Comparison of ENCODE assay signal across 13 cellular contexts in the genomic region with DNA sequence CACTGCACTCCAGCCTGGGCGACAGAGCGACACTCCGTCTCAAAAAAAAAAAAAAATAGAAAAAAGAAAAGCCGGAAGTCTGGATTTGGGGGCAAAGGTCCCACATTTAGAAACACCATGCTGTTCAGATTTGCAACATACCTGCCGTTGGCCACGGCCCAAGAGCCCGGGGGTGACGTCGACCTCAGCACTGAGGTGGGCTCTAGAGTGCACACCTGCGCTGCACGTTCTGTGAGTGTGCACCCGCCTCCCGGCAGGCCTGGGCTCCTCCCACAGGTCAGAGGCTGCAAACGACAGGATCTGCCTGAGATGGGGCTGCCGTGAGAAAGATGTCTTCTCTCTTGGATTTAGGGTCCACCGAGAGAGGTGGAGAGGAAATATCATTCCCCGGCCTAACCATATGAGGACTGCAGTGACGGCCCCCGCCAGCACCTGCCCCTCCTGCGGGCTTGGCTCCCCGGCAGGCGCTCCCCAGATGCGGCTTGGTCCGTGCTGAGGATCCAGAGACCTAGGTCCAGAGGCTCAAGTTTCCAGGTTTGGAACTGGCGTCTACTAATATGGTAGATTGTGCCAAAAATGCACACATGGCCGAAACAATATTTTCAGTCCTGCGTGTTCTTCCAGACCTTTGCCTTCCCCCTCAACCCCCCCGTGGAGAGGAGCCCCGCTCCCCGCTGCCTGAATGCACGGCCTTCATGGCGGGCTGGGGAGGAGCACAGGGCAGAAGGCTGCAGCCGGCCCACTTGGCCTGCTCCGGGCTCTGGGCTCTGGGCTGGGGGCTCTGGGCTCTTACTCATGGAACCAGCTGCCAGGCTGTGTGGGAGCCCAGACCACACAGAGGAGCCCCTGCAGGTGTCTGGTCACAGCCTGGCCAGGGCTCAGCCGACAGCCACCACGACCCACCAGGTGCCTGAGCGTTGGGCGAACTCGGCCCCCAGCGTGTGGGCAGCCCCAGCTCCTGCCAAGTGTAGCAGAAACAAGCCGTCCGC. TPM values are rescaled to one million over a fixed set of nuclear protein-coding genes. Genes with fewer than 3 reads are reported as not detected.
DNase-seq lines count a peak whose midpoint lies in the region; ATAC-seq and TF ChIP-seq lines count a peak whose summit lies in the region.
"Had no signal": no experiment of that assay in that cellular context is flagged by ENCODE, and none has a peak within 500 bp of the region (broad histone marks: within the 10 kb centered on the region; RNA-seq: fewer than 3 reads in every experiment).

No MANE protein-coding gene starts in this region.

- H4K20me1 ChIP-seq in GM23338 (replicated peaks; ENCODE audit: insufficient read depth), result no peaks in the 10 kb centered on the region

- TF ChIP-seq POLR2A in gastroesophageal sphincter (IDR thresholded peaks at IDR 0.05), result no peak

- no peak for TF ChIP-seq EP300 in gastroesophageal sphincter (IDR thresholded peaks at IDR 0.05)

- H3K9me2 ChIP-seq in GM23338 (ENCODE audit: insufficient read depth), result no peaks in the 10 kb centered on the region

- no peaks in the 10 kb centered on the region for H3F3A ChIP-seq in GM23338 (replicated peaks; ENCODE audit: low read depth)

- peaks cover 29% of the 10 kb centered on the region for H3K9me3 Mint-ChIP-seq in GM23338

- H3K36me3 ChIP-seq in GM23338 (ENCODE audit: insufficient read depth) (no peaks in the 10 kb centered on the region), gastroesophageal sphincter (no peaks in the 10 kb centered on the region)
- H3K36me3 ChIP-seq: left ventricle myocardium inferior, upper lobe of left lung had no signal

- H3K79me2 ChIP-seq in GM23338 (replicated peaks; ENCODE audit: insufficient read depth), result no peaks in the 10 kb centered on the region

- no peak overlapping the region for H3K27ac ChIP-seq in GM23338 (ENCODE audit: low read depth)
- H3K27ac ChIP-seq in gastroesophageal sphincter, result no peak overlapping the region
- H3K27ac ChIP-seq: KMS-11, left ventricle myocardium inferior, upper lobe of left lung had no signal

- H2AFZ ChIP-seq in GM23338, result no peak overlapping the region

- H3K4me3 Mint-ChIP-seq in GM23338 (peak overlapping the region; percentile 46; the same call in 1 of the 3 replicates), T-helper 17 cell (peak overlapping the region; percentile 86)

- H3K4me3 ChIP-seq in GM23338 (peak overlapping the region; percentile 35; the same call in 1 of the 2 replicates), gastroesophageal sphincter (no peak overlapping the region)
- H3K4me3 ChIP-seq: left ventricle myocardium inferior, upper lobe of left lung had no signal

- H3K4me1 Mint-ChIP-seq in GM23338 (peaks cover 34% of the 10 kb centered on the region), T-helper 17 cell (peaks cover 25% of the 10 kb centered on the region)

- H3K27me3 ChIP-seq in GM23338 (ENCODE audit: insufficient read depth) (peaks cover 60% of the 10 kb centered on the region), gastroesophageal sphincter (peaks cover 92% of the 10 kb centered on the region)

- ATAC-seq in GM23338 (peak; percentile 38), T-helper 17 cell (no peak), gastroesophageal sphincter (no peak)

- H3K27ac Mint-ChIP-seq in GM23338 (no peak overlapping the region), T-helper 17 cell (peak overlapping the region; percentile 81)

- H3K9me3 ChIP-seq in T-helper 17 cell (ENCODE audit: control insufficient read depth, low read length, poor library complexity, severe bottlenecking) (no peaks in the 10 kb centered on the region), gastroesophageal sphincter (no peaks in the 10 kb centered on the region)
- H3K9me3 ChIP-seq: left ventricle myocardium inferior, upper lobe of left lung had no signal

- H3K4me1 ChIP-seq in GM23338 (ENCODE audit: insufficient read depth) (0 out of 2 replicates have a peak, but pooled peaks cover 9% of the 10 kb centered on the region), gastroesophageal sphincter (peaks cover 0 to 39% (median 10%) of the 10 kb centered on the region in 3 donors)

- POLR2A ChIA-PET in GM10248 (lab: Yijun Ruan, JAX), result no interaction called here

- WGBS in gastroesophageal sphincter (ENCODE audit: low coverage in 1 of 2), 2 donors, result 57% methylated on average over 3 of the region's 42 CpGs; no CpG with 5 or more reads in 1 of the 2 donors

- DNase-seq in NCI-H1436 (lab: John Stamatoyannopoulos, UW), result peak; percentile 58
- DNase-seq in NCI-H1436 treated with DMSO at 0.1 percent for 48 hours (lab: John Stamatoyannopoulos, UW), result no peak
- DNase-seq in GM23338 (ENCODE audit: low spot score), result peak; percentile 46
- no peak for DNase-seq in T-helper 17 cell
- peak; percentile 75 for DNase-seq in myocyte (ENCODE audit: low read depth)
- DNase-seq in hippocampal formation (lab: John Stamatoyannopoulos, UW), result no peak
- DNase-seq in GM10248 (ENCODE audit: extremely low spot score), result no peak
- DNase-seq: aorta, left ventricle myocardium inferior, nucleus accumbens had no signal

- H3K27me3 Mint-ChIP-seq in GM23338 (ENCODE audit: insufficient read depth, low read depth, poor library complexity) (peaks cover 62% of the 10 kb centered on the region), T-helper 17 cell (no peaks in the 10 kb centered on the region)

- peaks cover 22% of the 10 kb centered on the region for H3K36me3 Mint-ChIP-seq in GM23338 (ENCODE audit: low read depth)
- H3K36me3 Mint-ChIP-seq in T-helper 17 cell (ENCODE audit: low read depth), result peaks cover 4% of the 10 kb centered on the region

- H3K4me2 ChIP-seq in GM23338, result peak overlapping the region; percentile 65
- H3K4me2 ChIP-seq: KMS-11 had no signal

- TF ChIP-seq CTCF in GM23338 (conservative IDR thresholded peaks at IDR 0.05; ENCODE audit: low read depth in 2 of 2) (no peak), GM10248 (IDR thresholded peaks at IDR 0.05; ENCODE audit: control extremely low read depth, extremely low read depth, low read depth, missing control alignments) (no peak), gastroesophageal sphincter (IDR thresholded peaks at IDR 0.05) (no peak)

- CTCF ChIA-PET in GM10248 (lab: Yijun Ruan, JAX), result interaction anchor here (1.0 to 2.1 kb wide), 2 partner anchors 17 to 19 kb away, joined by 4 to 8 read pairs; no protein-coding TSS in a partner anchor

TF ChIP-seq in GM23338, 12 proteins besides CTCF, POLR2A, EP300 and RAD21 (continues in another document):
- no peak for TF ChIP-seq JUNB (IDR thresholded peaks at IDR 0.05; ENCODE audit: unreplicated experiment)
- TF ChIP-seq NANOG (IDR thresholded peaks at IDR 0.05; ENCODE audit: borderline replicate concordance), result no peak
- TF ChIP-seq ZNF114 (CRISPR knock-in tag; IDR thresholded peaks at IDR 0.05), result no peak
- TF ChIP-seq STAT1 (IDR thresholded peaks at IDR 0.05; ENCODE audit: unreplicated experiment), result no peak
- no peak for TF ChIP-seq EZH2 (IDR thresholded peaks at IDR 0.05; ENCODE audit: low read depth, unreplicated experiment)
- no peak for TF ChIP-seq EZH2phosphoT487 (IDR thresholded peaks at IDR 0.05; ENCODE audit: unreplicated experiment)
- TF ChIP-seq POLR2AphosphoS5 (IDR thresholded peaks at IDR 0.05; ENCODE audit: low read depth), result no peak

RNA-seq across cellular contexts. Expression of gene FBRSL1, which starts 58.8 kb away (rescaled TPM):
- 65.9 and 89.8 TPM in 2 replicates for total RNA-seq in GM23338 (2014; rRNA removed; shearing (Covaris generic))
- 29.5 and 37.8 TPM in 2 replicates for polyA plus RNA-seq in GM23338 (2016; fragmentation: Nextera tagmentation; extraction: Ambion mirVana)
- 10 to 100 TPM; 79.3 to 86.3 TPM for total RNA-seq in T-helper 17 cell
- 13.1 and 20.6 TPM in 2 replicates for total RNA-seq in myocyte
- polyA plus RNA-seq in myocyte (2012), result 15.1 TPM
- 10 to 100 TPM in 2 of 4 donors, 1 to 10 TPM in 2; 8.5 to 24.7 (median 15.5) TPM for total RNA-seq in gastroesophageal sphincter

Comparison
In these comparisons a context has a peak if more than half of its experiments do, and no peak if none do; other contexts are left out.
1. DNase-seq: peak in NCI-H1436 (single experiment), GM23338 (single experiment) and myocyte (single experiment); none in NCI-H1436 treated with DMSO at 0.1 percent for 48 hours (single experiment), T-helper 17 cell (0 of 3), hippocampal formation (0 of 2) and GM10248 (single experiment).